In the genomic region with DNA sequence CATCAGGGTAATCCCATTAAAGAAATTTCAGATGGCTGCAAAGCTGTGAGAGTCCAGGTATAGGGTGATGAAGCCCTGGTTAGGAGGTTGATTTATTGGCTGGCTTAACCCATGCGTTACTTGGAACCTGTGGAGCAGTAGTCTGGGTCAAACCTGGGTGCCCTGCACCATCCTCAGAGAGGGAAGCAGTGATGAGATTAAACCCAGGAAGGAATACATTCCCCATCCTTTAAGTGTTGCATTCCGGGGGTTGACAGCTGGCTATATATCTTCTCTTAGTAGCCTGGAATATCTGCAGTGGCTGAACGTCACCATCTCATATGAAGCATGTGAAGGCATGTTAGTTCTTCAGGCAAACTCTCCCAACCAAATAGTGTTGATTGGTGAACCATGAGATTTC, we compare ENCODE assay signal across 11 cellular contexts. TPM values are rescaled to one million over a fixed set of nuclear protein-coding genes. Genes with fewer than 3 reads are reported as not detected.
DNase-seq lines count a peak whose midpoint lies in the region; ATAC-seq and TF ChIP-seq lines count a peak whose summit lies in the region.
"Had no signal": no experiment of that assay in that cellular context is flagged by ENCODE, and none has a peak within 500 bp of the region (broad histone marks: within the 10 kb centered on the region; RNA-seq: fewer than 3 reads in every experiment).

No MANE protein-coding gene starts in this region.

- no peak for TF ChIP-seq POLR2A in breast epithelium (IDR thresholded peaks at IDR 0.05)

- H2AFZ ChIP-seq in mammary epithelial cell (ENCODE audit: low read depth, low read length) = peak overlapping the region; percentile 22

- BruUV-seq in mammary epithelial cell (replicated peaks; lab: Mats Ljungman, UMichigan) = no TSS peak

- no peaks in the 10 kb centered on the region for H4K20me1 ChIP-seq in mammary epithelial cell (ENCODE audit: insufficient read depth, low read length)

- H3K36me3 ChIP-seq in mammary epithelial cell (ENCODE audit: insufficient read depth, low read length) (no peaks in the 10 kb centered on the region), breast epithelium (no peaks in the 10 kb centered on the region), colonic mucosa (no peaks in the 10 kb centered on the region)

- H3K9me3 ChIP-seq in mammary epithelial cell (replicated peaks; ENCODE audit: insufficient read depth, low read length) (no peaks in the 10 kb centered on the region), breast epithelium (no peaks in the 10 kb centered on the region), colonic mucosa (no peaks in the 10 kb centered on the region)

- TF ChIP-seq CTCF in mammary epithelial cell (conservative IDR thresholded peaks at IDR 0.05 in 1 of 2, IDR thresholded peaks at IDR 0.05 in 1 of 2; ENCODE audit: extremely low read depth in 1 of 2, insufficient read depth in 1 of 2, low read depth in 1 of 2, low read length in 2 of 2) = no peak
- no peak for TF ChIP-seq CTCF in breast epithelium (IDR thresholded peaks at IDR 0.05)
- TF ChIP-seq CTCF in colonic mucosa (IDR thresholded peaks at IDR 0.05) = no peak

- H3K4me3 ChIP-seq in mammary epithelial cell (replicated peaks in 1 of 3; ENCODE audit: insufficient read depth in 1 of 3, low read depth in 2 of 3, low read length in 3 of 3) (no peak overlapping the region), breast epithelium (no peak overlapping the region), colonic mucosa (no peak overlapping the region)

- H3K4me2 ChIP-seq in mammary epithelial cell (ENCODE audit: insufficient read depth, low read depth, low read length) = no peak overlapping the region

- in situ Hi-C loops in mammary epithelial cell (cut with MboI; ENCODE audit: low sequenced_read_pairs in 2 of 2) = no loop called here

- intact Hi-C loops in mammary epithelial cell (cut with micrococcal nuclease) = no loop called here
- intact Hi-C loops in breast epithelium (cut with DNase I; ENCODE audit: low total_unique reads) = no loop called here
- intact Hi-C loops in colonic mucosa (cut with DNase I) = no loop called here

- CTCF ChIA-PET in mammary epithelial cell (lab: Charles Lee; ENCODE audit: low non-redundant PET) = no interaction called here

- WGBS in mammary epithelial cell (ENCODE audit: low coverage, missing lambda C conversion rate) = 83% methylated on average over 3 of the region's 3 CpGs

- DNase-seq in mammary epithelial cell (no peak), breast epithelium (ENCODE audit: low spot score in 2 of 2) (no peak), NCI-H82 (lab: John Stamatoyannopoulos, UW) (peak; percentile 92), colonic mucosa (no peak), islet precursor cell (no peak), NCI-H446 treated with DMSO at 0.1 percent for 48 hours (lab: John Stamatoyannopoulos, UW) (no peak)
- DNase-seq: 8988T, DMS53 had no signal

- dilution Hi-C loops in mammary epithelial cell (cut with HindIII; ENCODE audit: low sequenced_read_pairs) = no loop called here

- H3K4me1 ChIP-seq in mammary epithelial cell (ENCODE audit: insufficient read depth, low read length) (peaks cover 12% of the 10 kb centered on the region), breast epithelium (no peaks in the 10 kb centered on the region), colonic mucosa (peaks cover 8% of the 10 kb centered on the region)

- H3K27me3 ChIP-seq in mammary epithelial cell (ENCODE audit: insufficient read depth, low read length) (no peaks in the 10 kb centered on the region), breast epithelium (no peaks in the 10 kb centered on the region), colonic mucosa (no peaks in the 10 kb centered on the region)

- no peaks in the 10 kb centered on the region for H3K79me2 ChIP-seq in mammary epithelial cell (ENCODE audit: insufficient read depth, low read length)

- H3K9ac ChIP-seq in mammary epithelial cell (ENCODE audit: insufficient read depth, low read length) (no peak overlapping the region), colonic mucosa (ENCODE audit: low read depth in 2 of 2, low read length in 2 of 2) (no peak overlapping the region)

- H3K27ac ChIP-seq in mammary epithelial cell (ENCODE audit: insufficient read depth, low read depth, low read length) (no peak overlapping the region), breast epithelium (no peak overlapping the region), colonic mucosa (peak overlapping the region; percentile 48)

- ATAC-seq in GM19397 (IDR thresholded peaks at IDR 0.05; ENCODE audit: unreplicated experiment) = no peak
- ATAC-seq: HCT116 had no signal

RNA-seq across cellular contexts. Expression of a gene that starts 44.9 kb away (rescaled TPM):
- total RNA-seq in mammary epithelial cell (100 to 1,000 TPM; 244 to 283 TPM), breast epithelium (10 to 100 TPM; 49.0 to 97.9 (median 75.7) TPM), colonic mucosa (100 to 1,000 TPM in 1 of 2 donors, 10 to 100 TPM in 1; 66.5 to 102 TPM)
- 54.7 TPM for polyA plus RNA-seq in mammary epithelial cell
- 300 TPM for polyA minus RNA-seq in mammary epithelial cell
- polyA plus RNA-seq: IgD-negative memory B cell had no signal
